1 cellular context compared by ENCODE assay signal in the genomic region with DNA sequence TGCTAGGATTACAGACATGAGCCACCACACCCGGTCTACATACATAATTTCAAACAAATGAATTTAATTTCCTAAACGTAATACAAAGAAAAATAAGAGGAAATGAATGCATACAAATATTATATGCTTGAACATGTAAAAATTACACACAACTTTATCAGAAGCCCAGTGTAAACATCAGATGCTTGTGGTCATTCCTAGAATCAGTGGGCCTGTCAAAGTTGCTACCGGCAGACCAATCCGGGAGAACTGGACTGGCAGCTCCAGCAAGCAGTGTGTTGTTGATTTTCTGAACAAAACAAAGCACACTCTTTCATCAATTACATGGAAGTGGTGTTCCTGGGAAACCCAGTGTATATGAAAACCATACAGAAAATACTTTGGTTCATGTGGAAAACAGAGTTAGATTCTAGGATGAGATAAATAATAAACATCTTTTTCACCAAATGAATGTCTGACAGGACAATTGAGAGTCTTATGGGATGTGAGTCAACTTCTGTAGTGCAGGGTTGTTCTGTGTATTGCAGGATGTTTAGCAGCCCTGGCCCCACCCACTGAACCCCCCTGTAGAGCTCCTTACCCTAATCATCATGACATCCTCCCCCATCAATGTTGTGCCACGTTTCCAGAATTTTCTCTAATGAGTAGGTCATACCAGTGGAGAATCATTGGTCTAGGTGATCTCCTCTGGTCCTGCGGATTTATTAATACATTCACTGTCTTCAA.
TF ChIP-seq lines count a peak whose summit lies in the region.

No MANE protein-coding gene starts in this region.

TF ChIP-seq in K562, 482 proteins besides CTCF, POLR2A, EP300 and RAD21 (continued from another document):
- TF ChIP-seq CHD7 (IDR thresholded peaks at IDR 0.05; ENCODE audit: low read depth, low read length) = no peak
- peak; percentile 62; the same call in 1 of the 2 replicates for TF ChIP-seq TGIF2 (CRISPR knock-in tag; IDR thresholded peaks at IDR 0.05)
- TF ChIP-seq HMBOX1 (IDR thresholded peaks at IDR 0.05) = no peak
- no peak for TF ChIP-seq CCAR2 (IDR thresholded peaks at IDR 0.05; ENCODE audit: low read depth, low read length)
- 0 out of 2 replicates have a peak, but pooled peaks have one; percentile 16 for TF ChIP-seq SOX6 (IDR thresholded peaks at IDR 0.05)
- TF ChIP-seq, protein P1, sequence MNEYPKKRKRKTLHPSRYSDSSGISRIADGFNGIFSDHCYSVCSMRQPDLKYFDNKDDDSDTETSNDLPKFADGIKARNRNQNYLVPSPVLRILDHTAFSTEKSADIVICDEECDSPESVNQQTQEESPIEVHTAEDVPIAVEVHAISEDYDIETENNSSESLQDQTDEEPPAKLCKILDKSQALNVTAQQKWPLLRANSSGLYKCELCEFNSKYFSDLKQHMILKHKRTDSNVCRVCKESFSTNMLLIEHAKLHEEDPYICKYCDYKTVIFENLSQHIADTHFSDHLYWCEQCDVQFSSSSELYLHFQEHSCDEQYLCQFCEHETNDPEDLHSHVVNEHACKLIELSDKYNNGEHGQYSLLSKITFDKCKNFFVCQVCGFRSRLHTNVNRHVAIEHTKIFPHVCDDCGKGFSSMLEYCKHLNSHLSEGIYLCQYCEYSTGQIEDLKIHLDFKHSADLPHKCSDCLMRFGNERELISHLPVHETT (CRISPR knock-in tag; conservative IDR thresholded peaks at IDR 0.05 in 1 of 2, IDR thresholded peaks at IDR 0.05 in 1 of 2) = no peak
- TF ChIP-seq GABPA (tag; conservative IDR thresholded peaks at IDR 0.05; ENCODE audit: low read depth) = no peak
- TF ChIP-seq ARID2 (IDR thresholded peaks at IDR 0.05) = no peak
- TF ChIP-seq NFIC (IDR thresholded peaks at IDR 0.05) = no peak
- no peak for TF ChIP-seq CSDE1 (IDR thresholded peaks at IDR 0.05)
- no peak for TF ChIP-seq BACH1 (tag; IDR thresholded peaks at IDR 0.05)
- TF ChIP-seq RAD51 (IDR thresholded peaks at IDR 0.05; ENCODE audit: borderline replicate concordance, low read depth) = no peak
- no peak for TF ChIP-seq UBTF (IDR thresholded peaks at IDR 0.05; ENCODE audit: borderline replicate concordance in 1 of 2, low read depth in 2 of 2, low read length in 2 of 2)
- no peak for TF ChIP-seq ZNF79 (CRISPR knock-in tag; IDR thresholded peaks at IDR 0.05; ENCODE audit: low read depth)
- TF ChIP-seq ZNF395 (CRISPR knock-in tag; IDR thresholded peaks at IDR 0.05) = no peak
